In genomic region chr6:47651505-47651944, GRCh38 we compare ENCODE assay signal across 14 cellular contexts. TPM values are rescaled to one million over a fixed set of nuclear protein-coding genes. Genes with fewer than 3 reads are reported as not detected.
DNase-seq lines count a peak whose midpoint lies in the region; ATAC-seq and TF ChIP-seq lines count a peak whose summit lies in the region.
"Had no signal": no experiment of that assay in that cellular context is flagged by ENCODE, and none has a peak within 500 bp of the region (broad histone marks: within the 10 kb centered on the region; RNA-seq: fewer than 3 reads in every experiment).

No MANE protein-coding gene starts in this region.

- DNase-seq in heart left ventricle, result no peak
- DNase-seq in right atrium auricular region (ENCODE audit: low spot score), result no peak
- DNase-seq in amniotic stem cell (lab: John Stamatoyannopoulos, UW), result peak; percentile 56
- DNase-seq in glomerular visceral epithelial cell (ENCODE audit: extremely low spot score), result peak; percentile 67
- no peak for DNase-seq in ecto neural progenitor cell (ENCODE audit: low spot score)
- no peak for DNase-seq in anterior cingulate cortex (lab: John Stamatoyannopoulos, UW)
- no peak for DNase-seq in mesenteric fat pad (ENCODE audit: low spot score)
- DNase-seq: activated CD4-positive, alpha-beta T cell treated with anti-CD3 and anti-CD28 coated beads for 48 hours; NCI-H1092 treated with DMSO at 0.1 percent for 48 hours; NCI-H510A had no signal

- TF ChIP-seq CTCF in heart left ventricle (IDR thresholded peaks at IDR 0.05) (no peak), right atrium auricular region (IDR thresholded peaks at IDR 0.05) (no peak)

- peak overlapping the region in 9 of 12 donors; percentile 32 to 84 (median 55) for H3K27ac ChIP-seq in heart left ventricle
- peak overlapping the region in 1 of 2 donors; percentile 69 for H3K27ac ChIP-seq in right atrium auricular region
- H3K27ac ChIP-seq: hepatocyte had no signal

- H3K9me3 ChIP-seq in heart left ventricle (no peaks in the 10 kb centered on the region), right atrium auricular region (no peaks in the 10 kb centered on the region)

- intact Hi-C loops in heart left ventricle (cut with DNase I), result no loop called here

- H3K36me3 ChIP-seq in heart left ventricle (no peaks in the 10 kb centered on the region), right atrium auricular region (no peaks in the 10 kb centered on the region)

- H3K27me3 ChIP-seq in heart left ventricle, result no peaks in the 10 kb centered on the region
- H3K27me3 ChIP-seq in right atrium auricular region, result no peaks in the 10 kb centered on the region
- H3K27me3 ChIP-seq: hepatocyte had no signal

- ATAC-seq in heart left ventricle, result peak in 2 of 4 donors; percentile 38 to 69
- ATAC-seq in HG03432 (IDR thresholded peaks at IDR 0.05; ENCODE audit: unreplicated experiment), result no peak

- TF ChIP-seq POLR2A in heart left ventricle (IDR thresholded peaks at IDR 0.05), result no peak

- WGBS in heart left ventricle, 4 donors, result 23 to 51% (median 30%) methylated on average over 6 of the region's 6 CpGs

- H3K4me1 ChIP-seq in heart left ventricle (peaks cover 0 to 20% (median 13%) of the 10 kb centered on the region in 12 donors), right atrium auricular region (peaks cover 0 to 15% of the 10 kb centered on the region in 2 donors)

- H3K4me3 ChIP-seq in heart left ventricle (peak overlapping the region in 3 of 12 donors; percentile 3 to 17 (median 6)), right atrium auricular region (no peak overlapping the region)
- H3K4me3 ChIP-seq: hepatocyte had no signal

RNA-seq across cellular contexts. Expression of gene ADGRF4, which starts 46.9 kb away (rescaled TPM):
- under 1 TPM in 4 of 9 donors, not detected in 5; 0.06 to 0.60 (median 0.29) TPM for total RNA-seq in heart left ventricle
- polyA plus RNA-seq in heart left ventricle, result under 1 TPM in 1 of 2 donors, not detected in 1; 0.07 TPM
- under 1 TPM in 1 of 2 donors, not detected in 1; 0.86 TPM for total RNA-seq in right atrium auricular region
- not detected for total RNA-seq in mesenteric fat pad
- total RNA-seq: chondrocyte, temporal lobe had no signal

Comparison
In these comparisons a context has a peak if more than half of its experiments do, and no peak if none do; other contexts are left out.
1. DNase-seq: peak in amniotic stem cell (single experiment) and glomerular visceral epithelial cell (single experiment); none in heart left ventricle (0 of 5), right atrium auricular region (single experiment), ecto neural progenitor cell (single experiment), anterior cingulate cortex (0 of 58) and mesenteric fat pad (single experiment).